In genomic region chrX:446243-446642, GRCh38 we compare ENCODE assay signal across 18 cellular contexts. TPM values are rescaled to one million over a fixed set of nuclear protein-coding genes. Genes with fewer than 3 reads are reported as not detected.
DNase-seq lines count a peak whose midpoint lies in the region; ATAC-seq and TF ChIP-seq lines count a peak whose summit lies in the region.
"Had no signal": no experiment of that assay in that cellular context is flagged by ENCODE, and none has a peak within 500 bp of the region (broad histone marks: within the 10 kb centered on the region; RNA-seq: fewer than 3 reads in every experiment).

No MANE protein-coding gene starts in this region.

- TF ChIP-seq CTCF in chondrocyte (IDR thresholded peaks at IDR 0.05) (no peak), foreskin keratinocyte (conservative IDR thresholded peaks at IDR 0.05) (no peak)

- no peaks in the 10 kb centered on the region for H3K9me3 ChIP-seq in iPS-20b (ENCODE audit: insufficient read depth, low read depth, low read length)
- H3K9me3 ChIP-seq: A549, HAP-1, SJCRH30 had no signal

- no peak for ATAC-seq in GM18907 (IDR thresholded peaks at IDR 0.05; ENCODE audit: unreplicated experiment)
- ATAC-seq in foreskin keratinocyte: no peak

- DNase-seq in H7 (peak; percentile 86), chondrocyte (ENCODE audit: low spot score) (peak; percentile 13), posterior vena cava (ENCODE audit: low spot score) (peak; percentile 36), foreskin keratinocyte (no peak)
- no peak for DNase-seq in stimulated activated CD4-positive, alpha-beta T cell treated with anti-CD3 and anti-CD28 coated beads, Interleukin-12 subunit alpha, Interleukin-12 subunit beta, amount 100 ng/mL, for 4 hours
- no peak for DNase-seq in activated CD4-positive, alpha-beta T cell treated with anti-CD3 and anti-CD28 coated beads for 4 hours
- DNase-seq: DMS79 treated with DMSO at 0.1 percent for 48 hours, MV-4-11, NCI-H1417, NCI-H187 treated with DMSO at 0.1 percent for 48 hours, NCI-H446 treated with DMSO at 0.1 percent for 48 hours, SJCRH30 had no signal

- H3K36me3 ChIP-seq in H7 (replicated peaks; ENCODE audit: control insufficient read depth, insufficient read depth, low read length) (no peaks in the 10 kb centered on the region), iPS-20b (ENCODE audit: insufficient read depth, low read depth, low read length) (no peaks in the 10 kb centered on the region)
- H3K36me3 ChIP-seq: BLaER1 treated with 17β-estradiol and CSF1 and Interleukin-3, amounts not matched to agents 10 nM and 100 nM; HAP-1; SJCRH30 had no signal

- peaks cover 8% of the 10 kb centered on the region for H3K27me3 ChIP-seq in H7 (ENCODE audit: control insufficient read depth, insufficient read depth, low read length)
- peaks cover 36% of the 10 kb centered on the region for H3K27me3 ChIP-seq in iPS-20b (ENCODE audit: insufficient read depth, low read length)
- H3K27me3 ChIP-seq in foreskin keratinocyte: no peaks in the 10 kb centered on the region
- H3K27me3 ChIP-seq: BLaER1 treated with 17β-estradiol and CSF1 and Interleukin-3, amounts not matched to agents 10 nM and 100 nM; SJCRH30 had no signal

- H3K27ac ChIP-seq in iPS-20b (ENCODE audit: low read length): no peak overlapping the region
- H3K27ac ChIP-seq in foreskin keratinocyte: no peak overlapping the region
- H3K27ac ChIP-seq: A549; BLaER1 treated with 17β-estradiol and CSF1 and Interleukin-3, amounts not matched to agents 10 nM and 100 nM; RWPE1; SJCRH30 had no signal

- H3K4me3 Mint-ChIP-seq in chondrocyte (ENCODE audit: unreplicated experiment): no peak overlapping the region

- intact Hi-C loops in posterior vena cava (cut with DNase I): no loop called here

- peaks cover 23% of the 10 kb centered on the region for H3K27me3 Mint-ChIP-seq in chondrocyte (ENCODE audit: low read depth)

- H3K9ac ChIP-seq in iPS-20b (ENCODE audit: low read depth, low read length): peak overlapping the region; percentile 50; the same call in 1 of the 2 replicates
- H3K9ac ChIP-seq: BLaER1 treated with 17β-estradiol and CSF1 and Interleukin-3, amounts not matched to agents 10 nM and 100 nM had no signal

- no peak overlapping the region for H3K27ac Mint-ChIP-seq in chondrocyte (ENCODE audit: unreplicated experiment)

- H3K9me3 Mint-ChIP-seq in chondrocyte (ENCODE audit: low read depth): no peaks in the 10 kb centered on the region

- H3K36me3 Mint-ChIP-seq in chondrocyte (ENCODE audit: low read depth): no peaks in the 10 kb centered on the region

- H3K4me1 ChIP-seq in iPS-20b (ENCODE audit: insufficient read depth, low read length) (peaks cover 12% of the 10 kb centered on the region; the same call in 1 of the 2 replicates), foreskin keratinocyte (no peaks in the 10 kb centered on the region)
- H3K4me1 ChIP-seq: HAP-1, SJCRH30 had no signal

- H3K4me1 Mint-ChIP-seq in chondrocyte (ENCODE audit: low read depth): peaks cover 14% of the 10 kb centered on the region

- no peak overlapping the region for H3K4me3 ChIP-seq in H7 (ENCODE audit: insufficient read depth, low read depth, low read length)
- peak overlapping the region; percentile 49; the same call in 1 of the 2 replicates for H3K4me3 ChIP-seq in iPS-20b (ENCODE audit: low read length)
- H3K4me3 ChIP-seq: A549; BLaER1 treated with 17β-estradiol and CSF1 and Interleukin-3, amounts not matched to agents 10 nM and 100 nM; HAP-1; SJCRH30 had no signal

RNA-seq across cellular contexts. Expression of gene PPP2R3B, which starts 59.5 kb away (rescaled TPM):
- 63.1 and 113 TPM in 2 replicates for total RNA-seq in H7 (2014; rRNA removed; shearing (Covaris generic))
- total RNA-seq in chondrocyte: 27.1 to 30.5 TPM (median 30.0 TPM) in 3 replicates
- 10 to 100 TPM; 17.9 to 23.4 TPM for total RNA-seq in posterior vena cava
- total RNA-seq in foreskin keratinocyte: 17.1 and 20.7 TPM in 2 replicates
- 18.7 and 20.0 TPM in 2 replicates for polyA plus RNA-seq in foreskin keratinocyte

Comparison
In these comparisons a context has a peak if more than half of its experiments do, and no peak if none do; other contexts are left out.
1. DNase-seq: peak in H7 (single experiment), chondrocyte (single experiment) and posterior vena cava (single experiment); none in stimulated activated CD4-positive, alpha-beta T cell treated with anti-CD3 and anti-CD28 coated beads, Interleukin-12 subunit alpha, Interleukin-12 subunit beta, amount 100 ng/mL, for 4 hours (single experiment), activated CD4-positive, alpha-beta T cell treated with anti-CD3 and anti-CD28 coated beads for 4 hours (0 of 2) and foreskin keratinocyte (0 of 2).